9 cellular contexts compared by ENCODE assay signal in the genomic region with DNA sequence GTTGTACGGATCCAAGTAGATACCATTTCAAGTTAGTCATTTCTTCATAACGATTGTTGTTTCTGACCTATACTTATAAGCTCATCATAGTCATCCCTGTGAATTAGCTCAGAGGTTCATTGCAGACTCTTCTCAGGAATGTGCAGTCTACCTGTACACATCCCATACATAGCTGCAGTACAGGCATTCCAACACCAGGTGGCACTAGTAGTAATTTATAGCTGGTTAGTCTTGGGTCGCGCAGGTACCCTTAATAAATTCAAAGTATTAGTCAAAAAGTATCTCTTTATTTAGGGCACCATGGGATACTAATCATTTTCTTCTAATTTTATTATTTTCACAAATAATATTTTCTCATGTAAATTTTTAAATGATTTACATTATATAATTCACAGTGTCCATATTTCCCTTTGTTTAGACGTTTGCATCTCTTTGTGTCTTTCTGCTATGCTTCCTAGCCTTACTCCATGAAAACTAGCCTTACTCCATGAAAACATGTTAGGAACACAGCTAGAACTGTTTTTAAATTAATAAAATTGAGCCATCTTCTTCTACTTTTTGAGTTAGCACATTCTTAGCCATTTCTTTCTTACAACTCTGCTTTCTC.
DNase-seq lines count a peak whose midpoint lies in the region; ATAC-seq and TF ChIP-seq lines count a peak whose summit lies in the region.
"Had no signal": no experiment of that assay in that cellular context is flagged by ENCODE, and none has a peak within 500 bp of the region (broad histone marks: within the 10 kb centered on the region; RNA-seq: fewer than 3 reads in every experiment).

No MANE protein-coding gene starts in this region.

- peak overlapping the region; percentile 83 for H3K27ac Mint-ChIP-seq in Calu3 (ENCODE audit: unreplicated experiment)
- no peak overlapping the region for H3K27ac Mint-ChIP-seq in activated CD4-positive, alpha-beta memory T cell treated with anti-CD3 and anti-CD28 coated beads, Interleukin-2, amount 10 ng/mL, durations not matched to agents 7 days and 5 days
- H3K27ac Mint-ChIP-seq: activated naive CD4-positive, alpha-beta T cell treated with anti-CD3 and anti-CD28 coated beads, Interleukin-2, amount 50 U/mL, for 72 hours had no signal

- ATAC-seq in GM19324 (IDR thresholded peaks at IDR 0.05; ENCODE audit: low FRiP score, unreplicated experiment), result peak; percentile 73
- ATAC-seq in HG03280 (IDR thresholded peaks at IDR 0.05; ENCODE audit: unreplicated experiment), result peak; percentile 74
- no peak for ATAC-seq in omental fat pad (ENCODE audit: low FRiP score)
- no peak for ATAC-seq in aorta (ENCODE audit: low FRiP score)

- peak overlapping the region; percentile 63 for H3K4me3 Mint-ChIP-seq in Calu3 (ENCODE audit: low read depth, unreplicated experiment)
- no peak overlapping the region for H3K4me3 Mint-ChIP-seq in activated CD4-positive, alpha-beta memory T cell treated with anti-CD3 and anti-CD28 coated beads, Interleukin-2, amount 10 ng/mL, durations not matched to agents 7 days and 5 days

- no TSS peak for BruUV-seq in Calu3 (replicated peaks; lab: Mats Ljungman, UMichigan)

- CTCF ChIA-PET in Calu3 (lab: Charles Lee), result interaction anchor here (0.5 to 2.7 kb wide), 20 partner anchors 11 to 524 kb away, joined by 3 to 20 read pairs (median 4); partner anchors contain the start of gene FAM83B
- CTCF ChIA-PET in activated CD4-positive, alpha-beta memory T cell treated with anti-CD3 and anti-CD28 coated beads, Interleukin-2, amount 10 ng/mL, durations not matched to agents 7 days and 5 days (lab: Charles Lee), result interaction anchor here (0.8 to 3.1 kb wide), 6 partner anchors 12 to 88 kb away, joined by 3 to 11 read pairs (median 4); no protein-coding TSS in a partner anchor

- H3K27me3 Mint-ChIP-seq in Calu3 (ENCODE audit: unreplicated experiment), result no peaks in the 10 kb centered on the region
- no peaks in the 10 kb centered on the region for H3K27me3 Mint-ChIP-seq in activated CD4-positive, alpha-beta memory T cell treated with anti-CD3 and anti-CD28 coated beads, Interleukin-2, amount 10 ng/mL, durations not matched to agents 7 days and 5 days

- peaks cover 5% of the 10 kb centered on the region for H3K36me3 Mint-ChIP-seq in Calu3 (ENCODE audit: insufficient read depth, unreplicated experiment)
- H3K36me3 Mint-ChIP-seq in activated CD4-positive, alpha-beta memory T cell treated with anti-CD3 and anti-CD28 coated beads, Interleukin-2, amount 10 ng/mL, durations not matched to agents 7 days and 5 days (ENCODE audit: low read depth), result no peaks in the 10 kb centered on the region
- H3K36me3 Mint-ChIP-seq: activated naive CD4-positive, alpha-beta T cell treated with anti-CD3 and anti-CD28 coated beads, Interleukin-2, amount 50 U/mL, for 72 hours had no signal

- intact Hi-C loops in Calu3 (cut with micrococcal nuclease; ENCODE audit: unreplicated experiment), result loop anchor here (1.0 to 5.0 kb wide), 6 partner anchors 13 to 351 kb away; no protein-coding TSS in a partner anchor
- intact Hi-C loops in aorta (cut with DNase I), result no loop called here

- no peaks in the 10 kb centered on the region for H3K9me3 Mint-ChIP-seq in Calu3 (ENCODE audit: low read depth, unreplicated experiment)
- no peaks in the 10 kb centered on the region for H3K9me3 Mint-ChIP-seq in activated CD4-positive, alpha-beta memory T cell treated with anti-CD3 and anti-CD28 coated beads, Interleukin-2, amount 10 ng/mL, durations not matched to agents 7 days and 5 days

- WGBS in aorta, 2 donors, result 46 to 57% methylated on average over 5 of the region's 5 CpGs

- no peak overlapping the region for H3K27ac ChIP-seq in aorta (ENCODE audit: low read depth in 1 of 2, low read length in 2 of 2)

- DNase-seq in Calu3 (peak; percentile 83), NCI-H524 treated with DMSO at 0.1 percent for 48 hours (lab: John Stamatoyannopoulos, UW) (peak; percentile 19), fibroblast of mammary gland (ENCODE audit: low read depth) (peak; percentile 51), omental fat pad (ENCODE audit: low spot score) (peak; percentile 82), aorta (no peak)
- peak; percentile 44 for DNase-seq in activated CD4-positive, alpha-beta memory T cell treated with anti-CD3 and anti-CD28 coated beads, Interleukin-2, amount 10 ng/mL, durations not matched to agents 7 days and 5 days

- no peaks in the 10 kb centered on the region for H3K4me1 ChIP-seq in aorta (ENCODE audit: control insufficient read depth in 1 of 2, insufficient read depth in 2 of 2, low read length in 2 of 2)

- H3K4me1 Mint-ChIP-seq in Calu3 (ENCODE audit: low read depth, unreplicated experiment), result peaks cover 56% of the 10 kb centered on the region
- H3K4me1 Mint-ChIP-seq in activated CD4-positive, alpha-beta memory T cell treated with anti-CD3 and anti-CD28 coated beads, Interleukin-2, amount 10 ng/mL, durations not matched to agents 7 days and 5 days, result no peaks in the 10 kb centered on the region

- TF ChIP-seq CTCF in Calu3 (IDR thresholded peaks at IDR 0.05; ENCODE audit: unreplicated experiment) (peak; percentile 80), fibroblast of mammary gland (conservative IDR thresholded peaks at IDR 0.05; ENCODE audit: control insufficient read depth, insufficient read depth, low read depth, low read length) (peak; percentile 89), omental fat pad (IDR thresholded peaks at IDR 0.05) (peak in 1 of 3 donors; percentile 65)

- no peaks in the 10 kb centered on the region for H3K27me3 ChIP-seq in aorta (ENCODE audit: control insufficient read depth in 1 of 2, insufficient read depth in 2 of 2, low read length in 1 of 2)

- H3K4me3 ChIP-seq in fibroblast of mammary gland (ENCODE audit: control insufficient read depth, low read depth, low read length), result no peak overlapping the region
- H3K4me3 ChIP-seq in aorta (ENCODE audit: low read length in 2 of 2), result no peak overlapping the region

- no peaks in the 10 kb centered on the region for H3K36me3 ChIP-seq in aorta (ENCODE audit: control insufficient read depth in 1 of 2, insufficient read depth in 2 of 2, low read length in 1 of 2)

- POLR2A ChIA-PET in activated CD4-positive, alpha-beta memory T cell treated with anti-CD3 and anti-CD28 coated beads, Interleukin-2, amount 10 ng/mL, durations not matched to agents 7 days and 5 days (lab: Charles Lee), result no interaction called here

- H3K9me3 ChIP-seq in aorta (ENCODE audit: control insufficient read depth, low read length), result no peaks in the 10 kb centered on the region

Comparison
In these comparisons a context has a peak if more than half of its experiments do, and no peak if none do; other contexts are left out.
1. DNase-seq: peak in Calu3 (single experiment), NCI-H524 treated with DMSO at 0.1 percent for 48 hours (single experiment), activated CD4-positive, alpha-beta memory T cell treated with anti-CD3 and anti-CD28 coated beads, Interleukin-2, amount 10 ng/mL, durations not matched to agents 7 days and 5 days (single experiment), fibroblast of mammary gland (single experiment) and omental fat pad (single experiment); none in aorta (0 of 2).
2. ATAC-seq: peak in GM19324 (single experiment) and HG03280 (single experiment); none in omental fat pad (single experiment) and aorta (single experiment).